Comparison of ENCODE assay signal across 11 cellular contexts in the genomic region with DNA sequence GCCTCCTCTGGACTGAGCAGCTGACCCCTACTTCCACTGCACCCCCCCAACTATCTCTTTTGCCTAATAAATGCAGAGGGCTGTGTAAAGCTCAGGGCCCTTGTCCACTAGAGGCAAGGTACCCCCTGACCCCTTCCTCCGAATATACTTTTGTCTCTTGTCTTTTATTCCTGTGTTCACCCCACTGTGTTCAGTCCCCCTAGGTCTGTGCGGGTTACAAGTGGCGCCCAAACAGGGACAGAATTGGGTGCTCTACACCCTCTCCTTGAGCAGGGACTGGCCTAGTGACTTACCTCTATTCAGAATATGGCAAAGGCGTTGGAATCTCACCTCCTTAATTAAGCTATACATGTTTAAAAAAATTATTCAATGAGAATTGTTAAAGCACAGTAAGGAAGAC. TPM values are rescaled to one million over a fixed set of nuclear protein-coding genes. Genes with fewer than 3 reads are reported as not detected.
DNase-seq lines count a peak whose midpoint lies in the region; ATAC-seq and TF ChIP-seq lines count a peak whose summit lies in the region.
"Had no signal": no experiment of that assay in that cellular context is flagged by ENCODE, and none has a peak within 500 bp of the region (broad histone marks: within the 10 kb centered on the region; RNA-seq: fewer than 3 reads in every experiment).

No MANE protein-coding gene starts in this region.

- TF ChIP-seq EP300 in esophagus muscularis mucosa (IDR thresholded peaks at IDR 0.05): no peak

- peaks cover 78 to 97% (median 83%) of the 10 kb centered on the region in 4 donors for H3K36me3 ChIP-seq in esophagus muscularis mucosa
- H3K36me3 ChIP-seq: uterus had no signal

- no peaks in the 10 kb centered on the region for H3K27me3 Mint-ChIP-seq in activated naive CD4-positive, alpha-beta T cell treated with anti-CD3 and anti-CD28 coated beads for 36 hours (ENCODE audit: low read depth)
- no peaks in the 10 kb centered on the region for H3K27me3 Mint-ChIP-seq in activated T-helper 17 cell treated with anti-CD3 and anti-CD28 coated beads, Interleukin-2, amount 50 U/mL, for 72 hours
- H3K27me3 Mint-ChIP-seq: activated naive CD8-positive, alpha-beta T cell had no signal

- CTCF ChIA-PET in activated naive CD4-positive, alpha-beta T cell treated with anti-CD3 and anti-CD28 coated beads for 36 hours (lab: Charles Lee): no interaction called here

- H3K9me3 ChIP-seq in esophagus muscularis mucosa: peaks cover 19 to 97% (median 97%) of the 10 kb centered on the region in 4 donors

- TF ChIP-seq CTCF in fibroblast of mammary gland (conservative IDR thresholded peaks at IDR 0.05; ENCODE audit: control insufficient read depth, insufficient read depth, low read depth, low read length): no peak
- no peak for TF ChIP-seq CTCF in esophagus muscularis mucosa (IDR thresholded peaks at IDR 0.05)

- H3K4me3 ChIP-seq in fibroblast of mammary gland (ENCODE audit: control insufficient read depth, low read depth, low read length): no peak overlapping the region
- no peak overlapping the region for H3K4me3 ChIP-seq in esophagus muscularis mucosa
- H3K4me3 ChIP-seq: uterus had no signal

- DNase-seq in activated naive CD4-positive, alpha-beta T cell treated with anti-CD3 and anti-CD28 coated beads for 36 hours: peak; percentile 23
- no peak for DNase-seq in activated naive CD4-positive, alpha-beta T cell treated with Interleukin-2 at 50 U/mL for 16 hours
- peak; percentile 42 for DNase-seq in RPMI7951 (ENCODE audit: low read depth)
- DNase-seq in fibroblast of mammary gland (ENCODE audit: low read depth): peak; percentile 21
- peak; percentile 12 for DNase-seq in stromal cell of bone marrow (ENCODE audit: low read depth)
- DNase-seq in esophagus muscularis mucosa (ENCODE audit: extremely low spot score): no peak
- DNase-seq: BE2C, uterus had no signal

- no peak overlapping the region for H3K27ac ChIP-seq in esophagus muscularis mucosa (replicated peaks in 1 of 4)
- H3K27ac ChIP-seq: uterus had no signal

- ATAC-seq in activated T-helper 17 cell treated with anti-CD3 and anti-CD28 coated beads, Interleukin-2, amount 50 U/mL, for 72 hours (replicated peaks): no peak
- no peak for ATAC-seq in HG02852 (IDR thresholded peaks at IDR 0.05; ENCODE audit: unreplicated experiment)

- peaks cover 57% of the 10 kb centered on the region for H3K9me3 Mint-ChIP-seq in activated naive CD4-positive, alpha-beta T cell treated with anti-CD3 and anti-CD28 coated beads for 36 hours
- H3K9me3 Mint-ChIP-seq in activated T-helper 17 cell treated with anti-CD3 and anti-CD28 coated beads, Interleukin-2, amount 50 U/mL, for 72 hours: peaks cover 35% of the 10 kb centered on the region

- H3K4me1 ChIP-seq in esophagus muscularis mucosa: no peaks in the 10 kb centered on the region
- H3K4me1 ChIP-seq: BE2C, uterus had no signal

- no peak for TF ChIP-seq POLR2A in esophagus muscularis mucosa (IDR thresholded peaks at IDR 0.05; ENCODE audit: low read depth)

- H3K27ac Mint-ChIP-seq in activated naive CD4-positive, alpha-beta T cell treated with anti-CD3 and anti-CD28 coated beads for 36 hours: no peak overlapping the region
- no peak overlapping the region for H3K27ac Mint-ChIP-seq in activated T-helper 17 cell treated with anti-CD3 and anti-CD28 coated beads, Interleukin-2, amount 50 U/mL, for 72 hours
- H3K27ac Mint-ChIP-seq: activated naive CD8-positive, alpha-beta T cell had no signal

- WGBS in esophagus muscularis mucosa: 95% methylated on average over 4 of the region's 4 CpGs

- no peak overlapping the region for H3K4me3 Mint-ChIP-seq in activated naive CD4-positive, alpha-beta T cell treated with anti-CD3 and anti-CD28 coated beads for 36 hours
- no peak overlapping the region for H3K4me3 Mint-ChIP-seq in activated T-helper 17 cell treated with anti-CD3 and anti-CD28 coated beads, Interleukin-2, amount 50 U/mL, for 72 hours
- H3K4me3 Mint-ChIP-seq: activated naive CD8-positive, alpha-beta T cell had no signal

- no peaks in the 10 kb centered on the region for H3K4me1 Mint-ChIP-seq in activated naive CD4-positive, alpha-beta T cell treated with anti-CD3 and anti-CD28 coated beads for 36 hours (ENCODE audit: low read depth)
- H3K4me1 Mint-ChIP-seq in activated T-helper 17 cell treated with anti-CD3 and anti-CD28 coated beads, Interleukin-2, amount 50 U/mL, for 72 hours: no peaks in the 10 kb centered on the region

- peaks cover 78% of the 10 kb centered on the region for H3K36me3 Mint-ChIP-seq in activated naive CD4-positive, alpha-beta T cell treated with anti-CD3 and anti-CD28 coated beads for 36 hours (ENCODE audit: low read depth)
- H3K36me3 Mint-ChIP-seq in activated T-helper 17 cell treated with anti-CD3 and anti-CD28 coated beads, Interleukin-2, amount 50 U/mL, for 72 hours (ENCODE audit: low read depth): peaks cover 89% of the 10 kb centered on the region

- H3K27me3 ChIP-seq in esophagus muscularis mucosa: no peaks in the 10 kb centered on the region
- H3K27me3 ChIP-seq: BE2C, uterus had no signal

- intact Hi-C loops in activated naive CD4-positive, alpha-beta T cell treated with anti-CD3 and anti-CD28 coated beads for 36 hours (cut with micrococcal nuclease): no loop called here
- intact Hi-C loops in esophagus muscularis mucosa (cut with DNase I): no loop called here

RNA-seq across cellular contexts. Expression of gene ZNF350, which starts 15.0 kb away (rescaled TPM):
- total RNA-seq in activated naive CD4-positive, alpha-beta T cell treated with anti-CD3 and anti-CD28 coated beads for 36 hours: 1 to 10 TPM; 6.6 to 6.7 TPM
- total RNA-seq in RPMI7951 (2014; rRNA removed; shearing (Covaris generic)): 7.7 and 8.8 TPM in 2 replicates
- total RNA-seq in activated T-helper 17 cell treated with anti-CD3 and anti-CD28 coated beads, Interleukin-2, amount 50 U/mL, for 72 hours: 10 to 100 TPM in 1 of 2 donors, 1 to 10 TPM in 1; 6.2 to 12.8 TPM
- total RNA-seq in esophagus muscularis mucosa: 10 to 100 TPM in 3 of 4 donors, 1 to 10 TPM in 1; 9.2 to 14.6 (median 12.7) TPM

RNA-seq across cellular contexts. Expression of gene ZNF615, which starts 36.4 kb away (rescaled TPM):
- total RNA-seq in activated naive CD4-positive, alpha-beta T cell treated with anti-CD3 and anti-CD28 coated beads for 36 hours: 1 to 10 TPM; 6.8 to 7.9 TPM
- 10.9 and 16.6 TPM in 2 replicates for total RNA-seq in RPMI7951 (2014; rRNA removed; shearing (Covaris generic))
- 10 to 100 TPM in 1 of 2 donors, 1 to 10 TPM in 1; 5.9 to 15.2 TPM for total RNA-seq in activated T-helper 17 cell treated with anti-CD3 and anti-CD28 coated beads, Interleukin-2, amount 50 U/mL, for 72 hours
- 10 to 100 TPM; 13.4 to 17.6 (median 15.2) TPM for total RNA-seq in esophagus muscularis mucosa

RNA-seq across cellular contexts. Expression of gene ZNF613, which starts 44.4 kb away (rescaled TPM):
- 1 to 10 TPM; 2.0 to 3.1 TPM for total RNA-seq in activated naive CD4-positive, alpha-beta T cell treated with anti-CD3 and anti-CD28 coated beads for 36 hours
- total RNA-seq in RPMI7951 (2014; rRNA removed; shearing (Covaris generic)): 3.7 and 4.6 TPM in 2 replicates
- 1 to 10 TPM; 3.5 to 4.3 TPM for total RNA-seq in activated T-helper 17 cell treated with anti-CD3 and anti-CD28 coated beads, Interleukin-2, amount 50 U/mL, for 72 hours
- total RNA-seq in esophagus muscularis mucosa: 1 to 10 TPM; 4.2 to 8.3 (median 5.5) TPM

RNA-seq across cellular contexts. Expression of gene ZNF614, which starts 56.6 kb away (rescaled TPM):
- total RNA-seq in activated naive CD4-positive, alpha-beta T cell treated with anti-CD3 and anti-CD28 coated beads for 36 hours: 1 to 10 TPM; 7.5 to 8.2 TPM
- total RNA-seq in RPMI7951 (2014; rRNA removed; shearing (Covaris generic)): 14.2 and 15.4 TPM in 2 replicates
- 1 to 10 TPM; 7.0 to 7.7 TPM for total RNA-seq in activated T-helper 17 cell treated with anti-CD3 and anti-CD28 coated beads, Interleukin-2, amount 50 U/mL, for 72 hours
- 10 to 100 TPM in 1 of 4 donors, 1 to 10 TPM in 3; 5.8 to 10.3 (median 7.7) TPM for total RNA-seq in esophagus muscularis mucosa

Comparison
In these comparisons a context has a peak if more than half of its experiments do, and no peak if none do; other contexts are left out.
1. DNase-seq: peak in activated naive CD4-positive, alpha-beta T cell treated with anti-CD3 and anti-CD28 coated beads for 36 hours (single experiment), RPMI7951 (single experiment), fibroblast of mammary gland (single experiment) and stromal cell of bone marrow (single experiment); none in activated naive CD4-positive, alpha-beta T cell treated with Interleukin-2 at 50 U/mL for 16 hours (single experiment) and esophagus muscularis mucosa (single experiment).